1 cellular context compared by ENCODE assay signal in genomic region chr22:43098356-43098755, GRCh38.
TF ChIP-seq lines count a peak whose summit lies in the region.

No MANE protein-coding gene starts in this region.

TF ChIP-seq in HepG2, 621 proteins besides CTCF, POLR2A, EP300 and RAD21:
- TF ChIP-seq TCF7 (IDR thresholded peaks at IDR 0.05; ENCODE audit: low read depth) (no peak), ZBTB1 (CRISPR knock-in tag; IDR thresholded peaks at IDR 0.05; ENCODE audit: borderline replicate concordance) (no peak), U2AF2 (IDR thresholded peaks at IDR 0.05; ENCODE audit: low read depth, low read length) (no peak), ZNF792 (CRISPR knock-in tag; IDR thresholded peaks at IDR 0.05) (no peak), MBNL3 (CRISPR knock-in tag; conservative IDR thresholded peaks at IDR 0.05) (no peak), ZNF235 (CRISPR knock-in tag; IDR thresholded peaks at IDR 0.05; ENCODE audit: borderline replicate concordance) (no peak), CHCHD3 (CRISPR knock-in tag; IDR thresholded peaks at IDR 0.05) (no peak), ZFP91 (CRISPR knock-in tag; IDR thresholded peaks at IDR 0.05; ENCODE audit: borderline replicate concordance) (no peak), TGIF2 (CRISPR knock-in tag; IDR thresholded peaks at IDR 0.05) (no peak), KLF6 (CRISPR knock-in tag; IDR thresholded peaks at IDR 0.05) (no peak), NFKB2 (CRISPR knock-in tag; IDR thresholded peaks at IDR 0.05; ENCODE audit: borderline replicate concordance) (no peak), ZSCAN20 (CRISPR knock-in tag; IDR thresholded peaks at IDR 0.05; ENCODE audit: borderline replicate concordance) (no peak), ZNF775 (CRISPR knock-in tag; IDR thresholded peaks at IDR 0.05; ENCODE audit: borderline replicate concordance) (no peak), ZNF614 (CRISPR knock-in tag; IDR thresholded peaks at IDR 0.05; ENCODE audit: borderline replicate concordance) (no peak), KDM2A (CRISPR knock-in tag; IDR thresholded peaks at IDR 0.05; ENCODE audit: borderline replicate concordance, low read depth) (no peak), DDIT3 (CRISPR knock-in tag; IDR thresholded peaks at IDR 0.05) (no peak), E2F2 (CRISPR knock-in tag; IDR thresholded peaks at IDR 0.05; ENCODE audit: borderline replicate concordance) (no peak)
- TF ChIP-seq, protein P1, sequence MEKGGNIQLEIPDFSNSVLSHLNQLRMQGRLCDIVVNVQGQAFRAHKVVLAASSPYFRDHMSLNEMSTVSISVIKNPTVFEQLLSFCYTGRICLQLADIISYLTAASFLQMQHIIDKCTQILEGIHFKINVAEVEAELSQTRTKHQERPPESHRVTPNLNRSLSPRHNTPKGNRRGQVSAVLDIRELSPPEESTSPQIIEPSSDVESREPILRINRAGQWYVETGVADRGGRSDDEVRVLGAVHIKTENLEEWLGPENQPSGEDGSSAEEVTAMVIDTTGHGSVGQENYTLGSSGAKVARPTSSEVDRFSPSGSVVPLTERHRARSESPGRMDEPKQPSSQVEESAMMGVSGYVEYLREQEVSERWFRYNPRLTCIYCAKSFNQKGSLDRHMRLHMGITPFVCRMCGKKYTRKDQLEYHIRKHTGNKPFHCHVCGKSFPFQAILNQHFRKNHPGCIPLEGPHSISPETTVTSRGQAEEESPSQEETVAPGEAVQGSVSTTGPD (CRISPR knock-in tag; IDR thresholded peaks at IDR 0.05), result no peak
- TF ChIP-seq, protein P2, sequence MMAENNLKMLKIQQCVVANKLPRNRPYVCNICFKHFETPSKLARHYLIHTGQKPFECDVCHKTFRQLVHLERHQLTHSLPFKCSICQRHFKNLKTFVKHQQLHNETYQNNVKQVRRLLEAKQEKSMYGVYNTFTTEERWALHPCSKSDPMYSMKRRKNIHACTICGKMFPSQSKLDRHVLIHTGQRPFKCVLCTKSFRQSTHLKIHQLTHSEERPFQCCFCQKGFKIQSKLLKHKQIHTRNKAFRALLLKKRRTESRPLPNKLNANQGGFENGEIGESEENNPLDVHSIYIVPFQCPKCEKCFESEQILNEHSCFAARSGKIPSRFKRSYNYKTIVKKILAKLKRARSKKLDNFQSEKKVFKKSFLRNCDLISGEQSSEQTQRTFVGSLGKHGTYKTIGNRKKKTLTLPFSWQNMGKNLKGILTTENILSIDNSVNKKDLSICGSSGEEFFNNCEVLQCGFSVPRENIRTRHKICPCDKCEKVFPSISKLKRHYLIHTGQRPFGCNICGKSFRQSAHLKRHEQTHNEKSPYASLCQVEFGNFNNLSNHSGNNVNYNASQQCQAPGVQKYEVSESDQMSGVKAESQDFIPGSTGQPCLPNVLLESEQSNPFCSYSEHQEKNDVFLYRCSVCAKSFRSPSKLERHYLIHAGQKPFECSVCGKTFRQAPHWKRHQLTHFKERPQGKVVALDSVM (CRISPR knock-in tag; IDR thresholded peaks at IDR 0.05), result no peak
